Comparison of ENCODE assay signal across 9 cellular contexts in the genomic region with DNA sequence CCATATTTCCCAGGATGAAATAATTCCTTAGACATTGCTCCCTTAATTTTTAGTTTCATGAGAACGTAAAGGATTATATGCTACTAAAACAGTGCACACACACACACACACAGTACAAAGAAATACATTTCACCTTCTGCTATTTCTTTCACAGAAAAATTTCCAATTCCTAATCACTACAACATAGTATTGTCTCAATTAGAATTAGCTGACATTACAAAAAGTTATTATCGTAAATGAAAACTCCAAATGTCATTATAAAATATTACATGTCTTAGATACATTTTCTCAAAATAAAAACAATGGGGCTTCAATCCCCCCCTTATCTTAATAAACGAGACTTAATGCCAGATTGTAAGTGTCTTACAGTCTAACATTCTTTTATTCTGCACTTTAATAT.
"Had no signal": no experiment of that assay in that cellular context is flagged by ENCODE, and none has a peak within 500 bp of the region (broad histone marks: within the 10 kb centered on the region; RNA-seq: fewer than 3 reads in every experiment).

No MANE protein-coding gene starts in this region.

- H3K9me3 Mint-ChIP-seq: GM23338, HFFc6 had no signal

- H2AFZ ChIP-seq: GM23338 had no signal

- H3K27ac Mint-ChIP-seq: GM23338, HFFc6 had no signal

- H3K4me2 ChIP-seq: GM23338, KMS-11 had no signal

- H3K4me3 Mint-ChIP-seq: GM23338, HFFc6 had no signal

- H3K27ac ChIP-seq: KMS-11 had no signal

- H3K9ac ChIP-seq: KMS-11 had no signal

- H3K4me1 Mint-ChIP-seq: GM23338 had no signal

- FAIRE-seq: HTR-8/SVneo had no signal

- H3K4me1 ChIP-seq: HAP-1 had no signal

- H3K4me3 ChIP-seq: GM23338, HAP-1 had no signal

- H3K9me3 ChIP-seq: HAP-1 had no signal

- ATAC-seq: GM23338, HCT116 had no signal

- DNase-seq: H7, HFFc6, Karpas-422, KBM-7 had no signal
